ENCODE assay signal across 28 cellular contexts in the genomic region with DNA sequence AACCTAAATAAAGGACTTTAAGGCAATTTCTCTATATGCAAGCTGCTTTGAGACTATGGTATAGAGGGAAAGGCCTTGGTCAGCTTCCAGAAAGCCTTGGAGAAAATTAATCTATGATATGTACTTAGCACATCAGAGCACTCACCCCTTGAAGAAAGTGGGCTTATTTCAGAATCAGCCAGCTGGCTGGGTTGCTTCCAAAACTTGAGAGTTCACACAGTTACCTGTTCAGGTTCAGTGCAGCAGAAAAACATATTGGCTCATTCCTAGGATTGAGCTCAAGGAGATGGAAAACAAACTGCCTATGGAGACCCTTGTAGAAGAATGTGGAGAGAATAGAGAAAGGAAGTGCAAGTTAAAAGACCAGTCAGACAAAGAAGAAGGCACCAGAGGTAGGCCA.
"Had no signal": no experiment of that assay in that cellular context is flagged by ENCODE, and none has a peak within 500 bp of the region (broad histone marks: within the 10 kb centered on the region; RNA-seq: fewer than 3 reads in every experiment).

No MANE protein-coding gene starts in this region.

- H3K27ac ChIP-seq: neural progenitor cell, ovary, parathyroid adenoma, psoas muscle, right lobe of liver, sigmoid colon, stomach, thoracic aorta, tibial artery, transverse colon, upper lobe of right lung, uterus had no signal

- H2AFZ ChIP-seq: neural progenitor cell, parathyroid adenoma had no signal

- H3K27me3 Mint-ChIP-seq: progenitor cell of endocrine pancreas; stimulated activated naive B cell treated with anti-CD40 and anti-IgM and Interleukin-4, amounts not matched to agents 10 μg/mL and 1 μg/mL and 100 μg/mL, for 72 hours; stimulated activated naive CD8-positive, alpha-beta T cell treated with anti-CD3 and anti-CD28 coated beads, Interleukin-15, Interleukin-2, amounts not matched to agents 100 ng/mL and 50 ng/mL, for 24 hours; type B pancreatic cell had no signal

- H3K9ac ChIP-seq: neural progenitor cell, parathyroid adenoma had no signal

- H3K9me3 Mint-ChIP-seq: natural killer cell; nephron; neural progenitor cell; stimulated activated effector memory CD8-positive, alpha-beta T cell treated with anti-CD3 and anti-CD28 coated beads, Interleukin-12 subunit alpha, Interleukin-12 subunit beta, amount 100 ng/mL, for 72 hours; stimulated activated naive B cell treated with anti-CD40 and anti-IgM and Interleukin-4, amounts not matched to agents 10 μg/mL and 1 μg/mL and 100 μg/mL, for 72 hours; stimulated activated naive CD8-positive, alpha-beta T cell treated with anti-CD3 and anti-CD28 coated beads, Interleukin-15, Interleukin-2, amounts not matched to agents 100 ng/mL and 50 ng/mL, for 24 hours; type B pancreatic cell had no signal

- H3K4me2 ChIP-seq: neural progenitor cell had no signal

- H3K9me3 ChIP-seq: ovary, psoas muscle, right lobe of liver, sigmoid colon, stomach, thoracic aorta, tibial artery, transverse colon, upper lobe of right lung, uterus had no signal

- H3K27me3 ChIP-seq: neural progenitor cell, ovary, right lobe of liver, sigmoid colon, stomach, tibial artery, transverse colon, upper lobe of right lung, uterus had no signal

- H3K36me3 Mint-ChIP-seq: natural killer cell; neural progenitor cell; stimulated activated effector memory CD8-positive, alpha-beta T cell treated with anti-CD3 and anti-CD28 coated beads, Interleukin-12 subunit alpha, Interleukin-12 subunit beta, amount 100 ng/mL, for 72 hours; type B pancreatic cell had no signal

- ATAC-seq: natural killer cell; psoas muscle; right cardiac atrium; right lobe of liver; stimulated activated effector memory CD8-positive, alpha-beta T cell treated with anti-CD3 and anti-CD28 coated beads, Interleukin-12 subunit alpha, Interleukin-12 subunit beta, amount 100 ng/mL, for 72 hours; stimulated activated naive B cell treated with anti-CD40 and anti-IgM and Interleukin-4, amounts not matched to agents 10 μg/mL and 1 μg/mL and 100 μg/mL, for 72 hours; upper lobe of right lung had no signal

- H3K4me3 Mint-ChIP-seq: natural killer cell; nephron; neural progenitor cell; stimulated activated effector memory CD8-positive, alpha-beta T cell treated with anti-CD3 and anti-CD28 coated beads, Interleukin-12 subunit alpha, Interleukin-12 subunit beta, amount 100 ng/mL, for 72 hours; stimulated activated naive B cell treated with anti-CD40 and anti-IgM and Interleukin-4, amounts not matched to agents 10 μg/mL and 1 μg/mL and 100 μg/mL, for 72 hours; stimulated activated naive CD8-positive, alpha-beta T cell treated with anti-CD3 and anti-CD28 coated beads, Interleukin-15, Interleukin-2, amounts not matched to agents 100 ng/mL and 50 ng/mL, for 24 hours; type B pancreatic cell had no signal

- H3K4me1 Mint-ChIP-seq: natural killer cell; nephron; stimulated activated effector memory CD8-positive, alpha-beta T cell treated with anti-CD3 and anti-CD28 coated beads, Interleukin-12 subunit alpha, Interleukin-12 subunit beta, amount 100 ng/mL, for 72 hours; stimulated activated naive B cell treated with anti-CD40 and anti-IgM and Interleukin-4, amounts not matched to agents 10 μg/mL and 1 μg/mL and 100 μg/mL, for 72 hours had no signal

- H3K4me3 ChIP-seq: neural progenitor cell, ovary, psoas muscle, right lobe of liver, sigmoid colon, stomach, thoracic aorta, tibial artery, transverse colon, upper lobe of right lung, uterus had no signal

- H3K36me3 ChIP-seq: neural progenitor cell, ovary, right lobe of liver, sigmoid colon, stomach, thoracic aorta, tibial artery, transverse colon, upper lobe of right lung, uterus had no signal

- DNase-seq: natural killer cell; occipital lobe; ovary; posterior cingulate gyrus; psoas muscle; right cardiac atrium; right lobe of liver; sigmoid colon; small intestine; stimulated activated CD4-positive, alpha-beta T cell treated with anti-CD3 and anti-CD28 coated beads, Interleukin-15, amount 100 ng/mL, for 24 hours; stimulated activated CD4-positive, alpha-beta T cell treated with anti-CD3 and anti-CD28 coated beads, Interleukin-2, amount 100 ng/mL, for 24 hours; stimulated activated CD4-positive, alpha-beta T cell treated with anti-CD3 and anti-CD28 coated beads, Interleukin-2, amount 100 ng/mL, for 48 hours; stimulated activated CD4-positive, alpha-beta T cell treated with anti-CD3 and anti-CD28 coated beads, Interleukin-4, amount 100 ng/mL, for 24 hours; stimulated activated naive B cell treated with anti-CD40 and anti-IgM and Interleukin-4, amounts not matched to agents 10 μg/mL and 1 μg/mL and 100 μg/mL, for 72 hours; stimulated activated naive CD4-positive, alpha-beta T cell treated with Interleukin-2 at 50 U/mL for 16 hours; stomach; tibial artery; transverse colon; upper lobe of right lung; uterus had no signal

- H3K79me2 ChIP-seq: parathyroid adenoma had no signal

- H3K4me1 ChIP-seq: neural progenitor cell, right lobe of liver, transverse colon, upper lobe of right lung, uterus had no signal

- H3K27ac Mint-ChIP-seq: natural killer cell; nephron; neural progenitor cell; progenitor cell of endocrine pancreas; stimulated activated effector memory CD8-positive, alpha-beta T cell treated with anti-CD3 and anti-CD28 coated beads, Interleukin-12 subunit alpha, Interleukin-12 subunit beta, amount 100 ng/mL, for 72 hours; stimulated activated naive B cell treated with anti-CD40 and anti-IgM and Interleukin-4, amounts not matched to agents 10 μg/mL and 1 μg/mL and 100 μg/mL, for 72 hours; stimulated activated naive CD8-positive, alpha-beta T cell treated with anti-CD3 and anti-CD28 coated beads, Interleukin-15, Interleukin-2, amounts not matched to agents 100 ng/mL and 50 ng/mL, for 24 hours; type B pancreatic cell had no signal
